In genomic region chr6:164216368-164216767, GRCh38 we compare ENCODE assay signal across 32 cellular contexts.
DNase-seq lines count a peak whose midpoint lies in the region; ATAC-seq and TF ChIP-seq lines count a peak whose summit lies in the region.
"Had no signal": no experiment of that assay in that cellular context is flagged by ENCODE, and none has a peak within 500 bp of the region (broad histone marks: within the 10 kb centered on the region; RNA-seq: fewer than 3 reads in every experiment).

No MANE protein-coding gene starts in this region.

- DNase-seq in NCI-H524 (lab: John Stamatoyannopoulos, UW) (peak; percentile 4 to 13), NCI-H524 treated with DMSO at 0.1 percent for 48 hours (lab: John Stamatoyannopoulos, UW) (no peak), NCI-H146 (lab: John Stamatoyannopoulos, UW) (peak; percentile 90), SK-N-DZ (ENCODE audit: low spot score) (peak; percentile 81), gastrocnemius medialis (no peak), COLO668 (lab: John Stamatoyannopoulos, UW; ENCODE audit: unreplicated experiment) (no peak)
- no peak for DNase-seq in activated T-cell treated with anti-CD3 and anti-CD28 coated beads, Interleukin-2, amount 50 U/mL, for 48 hours
- no peak for DNase-seq in stimulated activated naive CD8-positive, alpha-beta T cell treated with anti-CD3 and anti-CD28 coated beads, Interleukin-15, amount 100 ng/mL, for 72 hours
- DNase-seq: activated CD4-positive, alpha-beta T cell treated with anti-CD3 and anti-CD28 coated beads, Interleukin-2, amount 10 ng/mL, durations not matched to agents 7 days and 5 days; activated CD8-positive, alpha-beta memory T cell treated with anti-CD3 and anti-CD28 coated beads, Interleukin-2, amount 10 ng/mL, durations not matched to agents 7 days and 5 days; Caco-2; cerebellar nuclear complex; DMS79 treated with DMSO at 0.1 percent for 48 hours; effector CD8-positive, alpha-beta T cell; erythroblast; foreskin keratinocyte; HFFc6; Karpas-422; NK-92 treated with Interleukin-12 subunit alpha and Interleukin-12 subunit beta, amount 100 ng/mL, for 24 hours; Peyer's patch; spleen; stimulated activated CD4-positive, alpha-beta T cell treated with anti-CD3 and anti-CD28 coated beads, Interleukin-4, amount 100 ng/mL, for 4 hours; tibial artery had no signal

- no peak overlapping the region for H3K27ac ChIP-seq in gastrocnemius medialis
- H3K27ac ChIP-seq: ascending aorta, foreskin keratinocyte, Peyer's patch, prostate gland, SK-N-MC, spleen, tibial artery, VCaP had no signal

- peak; percentile 26 to 27 for ATAC-seq in gastrocnemius medialis
- no peak for ATAC-seq in stimulated activated naive CD8-positive, alpha-beta T cell treated with anti-CD3 and anti-CD28 coated beads, Interleukin-15, amount 100 ng/mL, for 72 hours
- ATAC-seq: activated CD8-positive, alpha-beta memory T cell treated with anti-CD3 and anti-CD28 coated beads, Interleukin-2, amount 10 ng/mL, durations not matched to agents 7 days and 5 days; activated naive CD4-positive, alpha-beta T cell treated with anti-CD3 and anti-CD28 coated beads, Interleukin-2, amount 50 U/mL, for 72 hours; foreskin keratinocyte had no signal

- H3K4me3 Mint-ChIP-seq in stimulated activated naive CD8-positive, alpha-beta T cell treated with anti-CD3 and anti-CD28 coated beads, Interleukin-15, amount 100 ng/mL, for 72 hours, result no peak overlapping the region
- H3K4me3 Mint-ChIP-seq: activated CD4-positive, alpha-beta T cell treated with anti-CD3 and anti-CD28 coated beads, Interleukin-2, amount 10 ng/mL, durations not matched to agents 7 days and 5 days; activated CD8-positive, alpha-beta memory T cell treated with anti-CD3 and anti-CD28 coated beads, Interleukin-2, amount 10 ng/mL, durations not matched to agents 7 days and 5 days; activated T-helper 1 cell treated with anti-CD3 and anti-CD28 coated beads, Interleukin-12 subunit alpha, Interleukin-12 subunit beta, Interleukin-2, Interleukin-4 antibody, amounts not matched to agents 30 ng/mL and 10 ng/mL and 1 ng/mL, durations not matched to agents 14 hours and 24 hours and 36 hours; B cell; HFFc6; stimulated activated naive CD8-positive, alpha-beta T cell treated with anti-CD3 and anti-CD28 coated beads, Interleukin-15, Interleukin-2, amounts not matched to agents 100 ng/mL and 50 ng/mL, for 24 hours had no signal

- TF ChIP-seq CTCF in gastrocnemius medialis (IDR thresholded peaks at IDR 0.05 in 4 of 5, conservative IDR thresholded peaks at IDR 0.05 in 1 of 5), result peak in 2 of 5 experiments; percentile 28 to 31

- peaks cover 0 to 5% of the 10 kb centered on the region in 2 donors for H3K9me3 Mint-ChIP-seq in stimulated activated naive CD8-positive, alpha-beta T cell treated with anti-CD3 and anti-CD28 coated beads, Interleukin-15, amount 100 ng/mL, for 72 hours
- H3K9me3 Mint-ChIP-seq: stimulated activated naive CD8-positive, alpha-beta T cell treated with anti-CD3 and anti-CD28 coated beads, Interleukin-15, Interleukin-2, amounts not matched to agents 100 ng/mL and 50 ng/mL, for 24 hours had no signal

- H3K4me1 Mint-ChIP-seq in stimulated activated naive CD8-positive, alpha-beta T cell treated with anti-CD3 and anti-CD28 coated beads, Interleukin-15, amount 100 ng/mL, for 72 hours, result no peaks in the 10 kb centered on the region
- H3K4me1 Mint-ChIP-seq: activated CD4-positive, alpha-beta T cell treated with anti-CD3 and anti-CD28 coated beads, Interleukin-2, amount 10 ng/mL, durations not matched to agents 7 days and 5 days; activated CD8-positive, alpha-beta memory T cell treated with anti-CD3 and anti-CD28 coated beads, Interleukin-2, amount 10 ng/mL, durations not matched to agents 7 days and 5 days; B cell had no signal

- no peaks in the 10 kb centered on the region for H3K27me3 Mint-ChIP-seq in stimulated activated naive CD8-positive, alpha-beta T cell treated with anti-CD3 and anti-CD28 coated beads, Interleukin-15, amount 100 ng/mL, for 72 hours
- H3K27me3 Mint-ChIP-seq: activated CD4-positive, alpha-beta T cell treated with anti-CD3 and anti-CD28 coated beads, Interleukin-2, amount 10 ng/mL, durations not matched to agents 7 days and 5 days; activated CD8-positive, alpha-beta memory T cell treated with anti-CD3 and anti-CD28 coated beads, Interleukin-2, amount 10 ng/mL, durations not matched to agents 7 days and 5 days; B cell; stimulated activated naive CD8-positive, alpha-beta T cell treated with anti-CD3 and anti-CD28 coated beads, Interleukin-15, Interleukin-2, amounts not matched to agents 100 ng/mL and 50 ng/mL, for 24 hours had no signal

- in situ Hi-C loops in gastrocnemius medialis (cut with MboI; ENCODE audit: low sequenced_read_pairs in 4 of 4), result no loop called here

- no peaks in the 10 kb centered on the region for H3K9me3 ChIP-seq in gastrocnemius medialis
- H3K9me3 ChIP-seq: ascending aorta, Caco-2, Peyer's patch, prostate gland, tibial artery had no signal

- peak overlapping the region in 3 of 4 donors; percentile 1 to 24 (median 18) for H3K4me3 ChIP-seq in gastrocnemius medialis
- H3K4me3 ChIP-seq: ascending aorta, lung, Peyer's patch, prostate gland, SK-N-MC, spleen, tibial artery had no signal

- H3K27ac Mint-ChIP-seq in stimulated activated naive CD8-positive, alpha-beta T cell treated with anti-CD3 and anti-CD28 coated beads, Interleukin-15, amount 100 ng/mL, for 72 hours, result no peak overlapping the region
- H3K27ac Mint-ChIP-seq: activated CD4-positive, alpha-beta T cell treated with anti-CD3 and anti-CD28 coated beads, Interleukin-2, amount 10 ng/mL, durations not matched to agents 7 days and 5 days; activated CD8-positive, alpha-beta memory T cell treated with anti-CD3 and anti-CD28 coated beads, Interleukin-2, amount 10 ng/mL, durations not matched to agents 7 days and 5 days; activated naive CD4-positive, alpha-beta T cell treated with anti-CD3 and anti-CD28 coated beads, Interleukin-2, amount 50 U/mL, for 72 hours; activated T-helper 1 cell treated with anti-CD3 and anti-CD28 coated beads, Interleukin-12 subunit alpha, Interleukin-12 subunit beta, Interleukin-2, Interleukin-4 antibody, amounts not matched to agents 30 ng/mL and 10 ng/mL and 1 ng/mL, durations not matched to agents 14 hours and 24 hours and 36 hours; B cell; HFFc6; stimulated activated naive CD8-positive, alpha-beta T cell treated with anti-CD3 and anti-CD28 coated beads, Interleukin-15, Interleukin-2, amounts not matched to agents 100 ng/mL and 50 ng/mL, for 24 hours had no signal

- TF ChIP-seq POLR2A in gastrocnemius medialis (IDR thresholded peaks at IDR 0.05), result no peak

- H3K36me3 ChIP-seq in gastrocnemius medialis, result no peaks in the 10 kb centered on the region
- H3K36me3 ChIP-seq: ascending aorta, Peyer's patch, prostate gland, spleen, tibial artery had no signal

- peaks cover 0 to 4% of the 10 kb centered on the region in 2 donors for H3K4me1 ChIP-seq in gastrocnemius medialis
- H3K4me1 ChIP-seq: ascending aorta, Caco-2, foreskin keratinocyte, Peyer's patch, prostate gland, spleen, tibial artery had no signal

- no peaks in the 10 kb centered on the region for H3K27me3 ChIP-seq in gastrocnemius medialis
- H3K27me3 ChIP-seq: ascending aorta, foreskin keratinocyte, Peyer's patch, spleen, tibial artery had no signal

- intact Hi-C loops in gastrocnemius medialis (cut with DNase I; ENCODE audit: low total_unique reads), result no loop called here

Comparison
In these comparisons a context has a peak if more than half of its experiments do, and no peak if none do; other contexts are left out.
1. DNase-seq: peak in NCI-H524 (2 of 2), NCI-H146 (single experiment) and SK-N-DZ (single experiment); none in NCI-H524 treated with DMSO at 0.1 percent for 48 hours (single experiment), gastrocnemius medialis (0 of 2), activated T-cell treated with anti-CD3 and anti-CD28 coated beads, Interleukin-2, amount 50 U/mL, for 48 hours (0 of 2), COLO668 (single experiment) and stimulated activated naive CD8-positive, alpha-beta T cell treated with anti-CD3 and anti-CD28 coated beads, Interleukin-15, amount 100 ng/mL, for 72 hours (0 of 2).